In the genomic region with DNA sequence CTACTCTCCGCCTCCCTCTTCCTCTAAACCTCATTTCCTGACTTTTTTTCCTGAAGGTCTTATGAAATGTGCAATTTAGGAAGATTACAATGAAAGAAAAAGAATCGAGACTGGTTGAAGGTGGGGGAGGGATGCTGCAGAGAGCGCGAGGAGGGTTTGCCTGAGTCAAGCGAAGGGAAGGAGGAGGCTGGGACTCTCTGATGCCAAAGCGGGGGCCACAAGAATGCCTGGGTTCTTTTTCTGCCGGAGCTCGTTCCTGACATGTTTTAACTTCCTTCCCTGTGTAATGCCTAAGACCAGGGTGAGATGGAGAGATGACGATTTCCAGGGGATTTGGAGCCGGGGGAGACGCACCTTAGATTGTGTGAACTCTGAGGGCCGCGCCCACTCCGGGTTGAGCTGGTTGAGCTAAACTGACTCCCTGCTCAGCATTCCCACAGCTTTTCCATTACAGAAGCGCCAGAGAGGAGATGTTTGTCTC, we compare ENCODE assay signal across 9 cellular contexts.
DNase-seq lines count a peak whose midpoint lies in the region; ATAC-seq and TF ChIP-seq lines count a peak whose summit lies in the region.
"Had no signal": no experiment of that assay in that cellular context is flagged by ENCODE, and none has a peak within 500 bp of the region (broad histone marks: within the 10 kb centered on the region; RNA-seq: fewer than 3 reads in every experiment).

No MANE protein-coding gene starts in this region.

- H2AFZ ChIP-seq in IMR-90 (replicated peaks; ENCODE audit: low read length, poor library complexity) = peak overlapping the region; percentile 79

- TF ChIP-seq RAD21 in IMR-90 (IDR thresholded peaks at IDR 0.05; ENCODE audit: low read length) = no peak

- peak overlapping the region; percentile 60 for H3K9ac ChIP-seq in IMR-90 (ENCODE audit: low read depth, low read length)

- no peaks in the 10 kb centered on the region for H3K9me3 ChIP-seq in IMR-90 (ENCODE audit: control insufficient read depth, insufficient read depth, low read length)
- no peaks in the 10 kb centered on the region for H3K9me3 ChIP-seq in lower lobe of right lung

- H3K79me1 ChIP-seq in IMR-90 (ENCODE audit: low read depth in 1 of 2, low read length in 2 of 2) = no peaks in the 10 kb centered on the region

- H3K18ac ChIP-seq in IMR-90 (ENCODE audit: low read depth, low read length) = peak overlapping the region; percentile 60; the same call in 1 of the 2 replicates

- H3K36me3 ChIP-seq in IMR-90 (ENCODE audit: control insufficient read depth, insufficient read depth, low read length) (no peaks in the 10 kb centered on the region), lower lobe of right lung (no peaks in the 10 kb centered on the region)

- H3K4me1 ChIP-seq in IMR-90 (ENCODE audit: control insufficient read depth, insufficient read depth, low read length) (peaks cover 8% of the 10 kb centered on the region; the same call in 1 of the 2 replicates), lower lobe of right lung (peaks cover 14% of the 10 kb centered on the region)

- H2BK5ac ChIP-seq in IMR-90 (ENCODE audit: low read depth, low read length, poor library complexity, severe bottlenecking) = no peak overlapping the region

- no peak overlapping the region for H2AK9ac ChIP-seq in IMR-90 (replicated peaks; ENCODE audit: low read depth, low read length, poor library complexity)

- H4K20me1 ChIP-seq in IMR-90 (ENCODE audit: insufficient read depth, low read length) = no peaks in the 10 kb centered on the region

- DNase-seq in IMR-90 (no peak), dermis blood vessel endothelial cell (peak; percentile 36), lower lobe of right lung (no peak), stromal cell of bone marrow (ENCODE audit: low read depth) (peak; percentile 5), H4 (ENCODE audit: low spot score) (no peak), OCI-M1 (lab: John Stamatoyannopoulos, UW) (no peak)
- DNase-seq: RPMI8226 had no signal

- no peak overlapping the region for H3K56ac ChIP-seq in IMR-90 (ENCODE audit: extremely low read depth, insufficient read depth, low read length)

- POLR2A ChIA-PET in IMR-90 (lab: Charles Lee; ENCODE audit: unreplicated experiment) = no interaction called here

- dilution Hi-C loops in IMR-90 (cut with HindIII; ENCODE audit: low sequenced_read_pairs, unreplicated experiment) = no loop called here

- TF ChIP-seq CTCF in IMR-90 (conservative IDR thresholded peaks at IDR 0.05; ENCODE audit: low read depth, low read length) (no peak), lower lobe of right lung (IDR thresholded peaks at IDR 0.05) (no peak)

- intact Hi-C loops in IMR-90 (cut with micrococcal nuclease) = no loop called here
- intact Hi-C loops in lower lobe of right lung (cut with DNase I) = no loop called here

- peaks cover 3% of the 10 kb centered on the region; the same call in 1 of the 2 replicates for H3K9me1 ChIP-seq in IMR-90 (ENCODE audit: insufficient read depth, low read length)

- peak overlapping the region; percentile 62 to 81; a peak in 3 of 4 replicates for H4K8ac ChIP-seq in IMR-90 (ENCODE audit: low read depth in 2 of 2, low read length in 2 of 2)

- peak overlapping the region; percentile 37 for H3K4ac ChIP-seq in IMR-90 (ENCODE audit: low read depth, low read length)

- H3K4me3 ChIP-seq in IMR-90 (ENCODE audit: insufficient read depth, low read depth, low read length) (peak overlapping the region; percentile 45; the same call in 1 of the 2 replicates), lower lobe of right lung (peak overlapping the region; percentile 40)

- no peak overlapping the region for H4K91ac ChIP-seq in IMR-90 (ENCODE audit: insufficient read depth, low read depth, low read length)

- peak overlapping the region; percentile 69; the same call in 1 of the 2 replicates for H3K23ac ChIP-seq in IMR-90 (ENCODE audit: low read depth, low read length)

- H4K5ac ChIP-seq in IMR-90 (ENCODE audit: low read depth, low read length) = peak overlapping the region; percentile 37

- CTCF ChIA-PET in IMR-90 (lab: Yijun Ruan, JAX) = interaction anchor here (0.8 to 1.5 kb wide), 2 partner anchors 68 to 236 kb away, joined by 3 read pairs; no protein-coding TSS in a partner anchor

- in situ Hi-C loops in IMR-90 (cut with MboI; ENCODE audit: low sequenced_read_pairs) = no loop called here

- ATAC-seq in IMR-90 (ENCODE audit: low read depth) = peak; percentile 28; the same call in 1 of the 2 replicates
- peak in 1 of 2 donors; percentile 7 for ATAC-seq in lower lobe of right lung
- ATAC-seq in HG03342 (IDR thresholded peaks at IDR 0.05; ENCODE audit: unreplicated experiment) = no peak
- no peak for ATAC-seq in GM19328 (IDR thresholded peaks at IDR 0.05; ENCODE audit: unreplicated experiment)

- no peak overlapping the region; the same call in 1 of the 2 replicates for H3K14ac ChIP-seq in IMR-90 (replicated peaks; ENCODE audit: low read depth, low read length)

- H2BK20ac ChIP-seq in IMR-90 (ENCODE audit: low read depth, low read length) = 0 out of 2 replicates have a peak overlapping the region, but pooled peaks have one; percentile 31

- no peak for TF ChIP-seq POLR2A in IMR-90 (IDR thresholded peaks at IDR 0.05; ENCODE audit: low read depth, low read length)

- H3K27ac ChIP-seq in IMR-90 (ENCODE audit: insufficient read depth, low read length) = peak overlapping the region; percentile 6; the same call in 1 of the 2 replicates
- no peak overlapping the region for H3K27ac ChIP-seq in lower lobe of right lung

- H3K4me2 ChIP-seq in IMR-90 (ENCODE audit: low read depth, low read length) = peak overlapping the region; percentile 84

- H2BK15ac ChIP-seq in IMR-90 (ENCODE audit: low read depth, low read length) = no peak overlapping the region; the same call in 2 of the 3 replicates

- no peak overlapping the region for H2AK5ac ChIP-seq in IMR-90 (ENCODE audit: low read depth, low read length)

- BruUV-seq in IMR-90 (replicated peaks; lab: Mats Ljungman, UMichigan) = no TSS peak

- WGBS in IMR-90 (ENCODE audit: extremely low coverage in 2 of 2, insufficient read length in 1 of 2), 2 experiments = no CpG with 5 or more reads among the region's 15 CpGs

- no peaks in the 10 kb centered on the region for H3K27me3 ChIP-seq in IMR-90 (ENCODE audit: control insufficient read depth, insufficient read depth, low read length)
- H3K27me3 ChIP-seq in lower lobe of right lung (ENCODE audit: low read depth) = peaks cover 3% of the 10 kb centered on the region

- H2BK120ac ChIP-seq in IMR-90 (ENCODE audit: low read depth, low read length) = peak overlapping the region; percentile 17; the same call in 1 of the 2 replicates

TF ChIP-seq in IMR-90, 13 proteins besides CTCF, POLR2A, EP300 and RAD21:
- TF ChIP-seq SMC3 (IDR thresholded peaks at IDR 0.05; ENCODE audit: low read depth, low read length) (no peak), BHLHE40 (IDR thresholded peaks at IDR 0.05; ENCODE audit: low read depth, low read length) (no peak), CHD1 (IDR thresholded peaks at IDR 0.05; ENCODE audit: low read depth, low read length) (no peak), RFX5 (IDR thresholded peaks at IDR 0.05; ENCODE audit: low read depth, low read length) (no peak), MAZ (IDR thresholded peaks at IDR 0.05; ENCODE audit: borderline replicate concordance, low read depth, low read length) (no peak), MAFK (IDR thresholded peaks at IDR 0.05; ENCODE audit: low read depth, low read length) (no peak), RCOR1 (IDR thresholded peaks at IDR 0.05; ENCODE audit: insufficient replicate concordance, low read length) (no peak), NFE2L2 (IDR thresholded peaks at IDR 0.05; ENCODE audit: low read depth, low read length) (no peak), FOS (IDR thresholded peaks at IDR 0.05; ENCODE audit: low read depth, low read length) (no peak), CEBPB (IDR thresholded peaks at IDR 0.05; ENCODE audit: low read depth, low read length) (no peak), MXI1 (IDR thresholded peaks at IDR 0.05; ENCODE audit: borderline replicate concordance, low read depth, low read length) (no peak)
- TF ChIP-seq, protein P1, sequence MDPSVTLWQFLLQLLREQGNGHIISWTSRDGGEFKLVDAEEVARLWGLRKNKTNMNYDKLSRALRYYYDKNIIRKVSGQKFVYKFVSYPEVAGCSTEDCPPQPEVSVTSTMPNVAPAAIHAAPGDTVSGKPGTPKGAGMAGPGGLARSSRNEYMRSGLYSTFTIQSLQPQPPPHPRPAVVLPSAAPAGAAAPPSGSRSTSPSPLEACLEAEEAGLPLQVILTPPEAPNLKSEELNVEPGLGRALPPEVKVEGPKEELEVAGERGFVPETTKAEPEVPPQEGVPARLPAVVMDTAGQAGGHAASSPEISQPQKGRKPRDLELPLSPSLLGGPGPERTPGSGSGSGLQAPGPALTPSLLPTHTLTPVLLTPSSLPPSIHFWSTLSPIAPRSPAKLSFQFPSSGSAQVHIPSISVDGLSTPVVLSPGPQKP (IDR thresholded peaks at IDR 0.05; ENCODE audit: borderline replicate concordance, low read depth, low read length) = no peak
- TF ChIP-seq, protein P2, sequence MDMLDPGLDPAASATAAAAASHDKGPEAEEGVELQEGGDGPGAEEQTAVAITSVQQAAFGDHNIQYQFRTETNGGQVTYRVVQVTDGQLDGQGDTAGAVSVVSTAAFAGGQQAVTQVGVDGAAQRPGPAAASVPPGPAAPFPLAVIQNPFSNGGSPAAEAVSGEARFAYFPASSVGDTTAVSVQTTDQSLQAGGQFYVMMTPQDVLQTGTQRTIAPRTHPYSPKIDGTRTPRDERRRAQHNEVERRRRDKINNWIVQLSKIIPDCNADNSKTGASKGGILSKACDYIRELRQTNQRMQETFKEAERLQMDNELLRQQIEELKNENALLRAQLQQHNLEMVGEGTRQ (IDR thresholded peaks at IDR 0.05; ENCODE audit: low read depth, low read length) = no peak
TF ChIP-seq in IMR-90: peak in this region for 0.

Comparison
In these comparisons a context has a peak if more than half of its experiments do, and no peak if none do; other contexts are left out.
1. DNase-seq: peak in dermis blood vessel endothelial cell (single experiment) and stromal cell of bone marrow (single experiment); none in IMR-90 (single experiment), lower lobe of right lung (single experiment), H4 (single experiment) and OCI-M1 (single experiment).